ENCODE assay signal across 8 cellular contexts in the genomic region with DNA sequence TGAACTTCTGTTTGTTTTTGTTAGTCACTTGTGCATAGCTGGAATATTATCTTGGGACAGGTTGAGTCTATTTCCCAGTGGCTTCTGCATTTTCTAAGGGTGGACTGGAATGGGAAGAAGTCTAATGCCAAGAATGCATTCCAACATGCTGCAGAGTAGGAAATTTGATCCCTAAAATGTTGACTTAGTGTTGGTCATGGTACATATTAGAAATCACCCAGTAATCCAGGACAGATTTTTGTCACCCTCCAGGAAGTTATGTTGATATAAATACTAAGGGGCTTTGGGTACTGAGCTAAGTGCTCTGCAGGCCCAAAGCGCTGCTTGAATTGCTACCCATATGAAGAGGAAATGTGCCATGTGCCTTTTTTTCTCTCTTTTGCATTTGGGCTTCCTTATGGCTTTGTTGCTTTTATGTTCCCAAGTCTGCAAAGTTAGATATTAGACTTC. TPM values are rescaled to one million over a fixed set of nuclear protein-coding genes. Genes with fewer than 3 reads are reported as not detected.
DNase-seq lines count a peak whose midpoint lies in the region; ATAC-seq and TF ChIP-seq lines count a peak whose summit lies in the region.

No MANE protein-coding gene starts in this region.

- peak overlapping the region; percentile 11 for H3K9ac ChIP-seq in Karpas-422 (ENCODE audit: low read length)
- peak overlapping the region in 1 of 2 donors; percentile 35 for H3K9ac ChIP-seq in colonic mucosa (ENCODE audit: low read depth in 2 of 2, low read length in 2 of 2)

- H4K20me1 ChIP-seq in Karpas-422 (ENCODE audit: insufficient read depth, low read depth, low read length): peaks cover 47% of the 10 kb centered on the region

- no peaks in the 10 kb centered on the region for H3K9me2 ChIP-seq in Karpas-422 (replicated peaks; ENCODE audit: insufficient read depth, low read length)

- no peaks in the 10 kb centered on the region for H3K9me3 Mint-ChIP-seq in CD4-positive, CD25-positive, alpha-beta regulatory T cell
- H3K9me3 Mint-ChIP-seq in natural killer cell: no peaks in the 10 kb centered on the region

- peaks cover 97% of the 10 kb centered on the region for H3K79me2 ChIP-seq in Karpas-422 (ENCODE audit: low read length)

- no peak overlapping the region for H3K27ac ChIP-seq in CD4-positive, CD25-positive, alpha-beta regulatory T cell (ENCODE audit: insufficient read depth, low read length, poor library complexity, severe bottlenecking)
- H3K27ac ChIP-seq in Karpas-422 (ENCODE audit: low read length) (peak overlapping the region; percentile 63), colonic mucosa (peak overlapping the region; percentile 50)

- no peak overlapping the region for H2AFZ ChIP-seq in Karpas-422 (ENCODE audit: low read length)

- peaks cover 78% of the 10 kb centered on the region for H3K4me1 ChIP-seq in CD4-positive, CD25-positive, alpha-beta regulatory T cell (ENCODE audit: control insufficient read depth, insufficient read depth, low read length, poor library complexity, severe bottlenecking)
- peaks cover 72% of the 10 kb centered on the region for H3K4me1 ChIP-seq in Karpas-422 (ENCODE audit: low read length)
- H3K4me1 ChIP-seq in colonic mucosa: peaks cover 35% of the 10 kb centered on the region

- H3K36me3 ChIP-seq in CD4-positive, CD25-positive, alpha-beta regulatory T cell (ENCODE audit: control insufficient read depth, insufficient read depth, low read length): peaks cover 13% of the 10 kb centered on the region
- peaks cover 21% of the 10 kb centered on the region; the same call in 1 of the 2 replicates for H3K36me3 ChIP-seq in Karpas-422 (ENCODE audit: insufficient read depth, low read length)
- H3K36me3 ChIP-seq in colonic mucosa: no peaks in the 10 kb centered on the region

- no peaks in the 10 kb centered on the region for H3K27me3 Mint-ChIP-seq in CD4-positive, CD25-positive, alpha-beta regulatory T cell
- no peaks in the 10 kb centered on the region for H3K27me3 Mint-ChIP-seq in natural killer cell (ENCODE audit: low read depth in 2 of 2)

- H3K27me3 ChIP-seq in CD4-positive, CD25-positive, alpha-beta regulatory T cell (ENCODE audit: control insufficient read depth, insufficient read depth, low read length): no peaks in the 10 kb centered on the region
- H3K27me3 ChIP-seq in Karpas-422 (ENCODE audit: low read length): no peaks in the 10 kb centered on the region
- H3K27me3 ChIP-seq in colonic mucosa: no peaks in the 10 kb centered on the region

- TF ChIP-seq CTCF in colonic mucosa (IDR thresholded peaks at IDR 0.05) (no peak), natural killer cell (IDR thresholded peaks at IDR 0.05) (no peak)

- H3K36me3 Mint-ChIP-seq in CD4-positive, CD25-positive, alpha-beta regulatory T cell: peaks cover 11% of the 10 kb centered on the region
- no peaks in the 10 kb centered on the region for H3K36me3 Mint-ChIP-seq in natural killer cell

- DNase-seq in CD4-positive, CD25-positive, alpha-beta regulatory T cell: peak in 1 of 3 donors; percentile 24
- peak; percentile 66 for DNase-seq in Karpas-422
- DNase-seq in colonic mucosa: no peak
- no peak for DNase-seq in natural killer cell
- DNase-seq in head of caudate nucleus: no peak
- DNase-seq in middle frontal gyrus (ENCODE audit: extremely low spot score, low spot score): no peak

- peaks cover 16 to 45% (median 23%) of the 10 kb centered on the region in 4 donors for H3K4me1 Mint-ChIP-seq in CD4-positive, CD25-positive, alpha-beta regulatory T cell
- peaks cover 34 to 51% of the 10 kb centered on the region in 2 donors for H3K4me1 Mint-ChIP-seq in natural killer cell

- H3K9me3 ChIP-seq in CD4-positive, CD25-positive, alpha-beta regulatory T cell (ENCODE audit: control insufficient read depth in 2 of 2, low read length in 2 of 2): no peaks in the 10 kb centered on the region
- H3K9me3 ChIP-seq in Karpas-422 (ENCODE audit: low read length) (no peaks in the 10 kb centered on the region), colonic mucosa (no peaks in the 10 kb centered on the region)

- ATAC-seq in CD4-positive, CD25-positive, alpha-beta regulatory T cell (ENCODE audit: low read depth in 2 of 2): no peak
- no peak for ATAC-seq in natural killer cell
- no peak for ATAC-seq in GM19452 (IDR thresholded peaks at IDR 0.05; ENCODE audit: unreplicated experiment)
- ATAC-seq in HG02870 (IDR thresholded peaks at IDR 0.05; ENCODE audit: unreplicated experiment): no peak

- peak overlapping the region; percentile 55 to 86 (median 84) for H3K4me3 Mint-ChIP-seq in CD4-positive, CD25-positive, alpha-beta regulatory T cell
- H3K4me3 Mint-ChIP-seq in natural killer cell: peak overlapping the region; percentile 68

- peak overlapping the region; percentile 71 for H3K4me3 ChIP-seq in CD4-positive, CD25-positive, alpha-beta regulatory T cell (ENCODE audit: low read depth, low read length)
- H3K4me3 ChIP-seq in Karpas-422 (ENCODE audit: low read length): no peak overlapping the region
- H3K4me3 ChIP-seq in colonic mucosa: no peak overlapping the region

- peak overlapping the region; percentile 40 for H3K4me2 ChIP-seq in Karpas-422 (ENCODE audit: low read depth, low read length, poor library complexity, severe bottlenecking)

- H3K27ac Mint-ChIP-seq in CD4-positive, CD25-positive, alpha-beta regulatory T cell: peak overlapping the region; percentile 32 to 83 (median 63)
- H3K27ac Mint-ChIP-seq in natural killer cell: peak overlapping the region; percentile 82 to 85

- intact Hi-C loops in colonic mucosa (cut with DNase I) (no loop called here), natural killer cell (cut with micrococcal nuclease) (loop anchor here (2.0 kb wide), 1 partner anchor 17 kb away; no protein-coding TSS in a partner anchor), head of caudate nucleus (cut with DNase I) (no loop called here)

RNA-seq across cellular contexts. Expression of a gene that starts 10.0 kb away (rescaled TPM):
- 139 TPM for total RNA-seq in CD4-positive, CD25-positive, alpha-beta regulatory T cell
- 10 to 100 TPM in 3 of 4 donors, 1 to 10 TPM in 1; 9.5 to 13.4 (median 13.0) TPM for polyA plus RNA-seq in CD4-positive, CD25-positive, alpha-beta regulatory T cell
- 55.8 and 73.1 TPM in 2 replicates for total RNA-seq in Karpas-422 (2014; rRNA removed; shearing (Covaris generic); ENCODE audit: low replicate concordance)
- 10 to 100 TPM; 49.6 to 76.2 TPM for total RNA-seq in colonic mucosa
- total RNA-seq in natural killer cell: 100 to 1,000 TPM; 199 to 214 (median 202) TPM
